21 cellular contexts compared by ENCODE assay signal in genomic region chr1:74728736-74729135, GRCh38. TPM values are rescaled to one million over a fixed set of nuclear protein-coding genes. Genes with fewer than 3 reads are reported as not detected.
"Had no signal": no experiment of that assay in that cellular context is flagged by ENCODE, and none has a peak within 500 bp of the region (broad histone marks: within the 10 kb centered on the region; RNA-seq: fewer than 3 reads in every experiment).

No MANE protein-coding gene starts in this region.

- ATAC-seq: gastrocnemius medialis; heart right ventricle; stimulated activated memory B cell treated with anti-CD40 and anti-IgM and Interleukin-4, amounts not matched to agents 10 μg/mL and 1 μg/mL and 100 μg/mL, for 72 hours; WTC11 had no signal

- DNase-seq: activated CD4-positive, alpha-beta memory T cell treated with anti-CD3 and anti-CD28 coated beads, Interleukin-2, amount 10 ng/mL, durations not matched to agents 7 days and 5 days; activated CD4-positive, alpha-beta T cell treated with anti-CD3 and anti-CD28 coated beads for 4 hours; activated gamma-delta T cell; activated naive CD8-positive, alpha-beta T cell treated with anti-CD3 and anti-CD28 coated beads for 36 hours; activated T-cell treated with anti-CD3 and anti-CD28 coated beads, Interleukin-2, amount 50 U/mL, for 24 hours; erythroblast; gastrocnemius medialis; heart right ventricle; islet precursor cell; mammary epithelial cell; naive B cell; ovary; stimulated activated CD4-positive, alpha-beta T cell treated with anti-CD3 and anti-CD28 coated beads, Interleukin-2, amount 100 ng/mL, for 48 hours; thyroid gland had no signal

- H2AFZ ChIP-seq: neural progenitor cell had no signal

- H3K4me3 ChIP-seq: gastrocnemius medialis, heart right ventricle, neural progenitor cell, ovary, thyroid gland had no signal

- H3K4me2 ChIP-seq: neural progenitor cell had no signal

- H3K36me3 ChIP-seq: neural progenitor cell, ovary, thyroid gland had no signal

- H3K9me3 ChIP-seq: gastrocnemius medialis, thyroid gland had no signal

- H3K27me3 ChIP-seq: gastrocnemius medialis, heart right ventricle, neural progenitor cell, ovary, thyroid gland had no signal

- H3K27ac ChIP-seq: heart right ventricle, neural progenitor cell, ovary, thyroid gland had no signal

- H3K4me1 ChIP-seq: neural progenitor cell had no signal

- H3K9ac ChIP-seq: neural progenitor cell had no signal

RNA-seq across cellular contexts. Expression of gene ERICH3, which starts 55.1 kb away (rescaled TPM):
- total RNA-seq: activated naive CD8-positive, alpha-beta T cell treated with anti-CD3 and anti-CD28 coated beads for 36 hours; chondrocyte; dermis microvascular lymphatic vessel endothelial cell; gastrocnemius medialis; mammary epithelial cell; pulmonary artery endothelial cell; T-helper 2 cell treated with Interferon-gamma antibody and Interleukin-4, amounts not matched to agents 100 ng/mL and 5 ng/mL, for 36 hours had no signal
- polyA plus RNA-seq: mammary epithelial cell had no signal
